Comparison of ENCODE assay signal across 12 cellular contexts in genomic region chr1:212124891-212125582, GRCh38.
DNase-seq lines count a peak whose midpoint lies in the region; TF ChIP-seq lines count a peak whose summit lies in the region.
"Had no signal": no experiment of that assay in that cellular context is flagged by ENCODE, and none has a peak within 500 bp of the region (broad histone marks: within the 10 kb centered on the region; RNA-seq: fewer than 3 reads in every experiment).

No MANE protein-coding gene starts in this region.

- H3K36me3 ChIP-seq in osteoblast (ENCODE audit: insufficient read depth, low read length): no peaks in the 10 kb centered on the region

- H3K79me2 ChIP-seq in osteoblast (ENCODE audit: insufficient read depth, low read length): no peaks in the 10 kb centered on the region

- H3K27ac ChIP-seq in osteoblast (ENCODE audit: low read depth, low read length): no peak overlapping the region

- no peaks in the 10 kb centered on the region for H3K4me1 ChIP-seq in osteoblast (ENCODE audit: insufficient read depth, low read length)

- no peaks in the 10 kb centered on the region for H4K20me1 ChIP-seq in osteoblast (ENCODE audit: insufficient read depth, low read length)

- H2AFZ ChIP-seq in osteoblast (ENCODE audit: low read length): peak overlapping the region; percentile 35
- H2AFZ ChIP-seq: GM23338 had no signal

- H3K4me2 ChIP-seq in osteoblast (ENCODE audit: insufficient read depth, low read length): no peak overlapping the region
- H3K4me2 ChIP-seq: GM23338, SK-N-SH had no signal

- TF ChIP-seq CTCF in osteoblast (IDR thresholded peaks at IDR 0.05; ENCODE audit: extremely low read depth, low read depth, low read length): no peak

- H3K9me3 ChIP-seq in osteoblast (ENCODE audit: low read depth, low read length): no peaks in the 10 kb centered on the region
- H3K9me3 ChIP-seq: SK-N-SH had no signal

- H3K27me3 ChIP-seq in osteoblast (ENCODE audit: insufficient read depth, low read length): no peaks in the 10 kb centered on the region

- DNase-seq in activated gamma-delta T cell treated with Interleukin-2 at 50 U/mL for 16 hours (peak; percentile 16), activated gamma-delta T cell (lab: John Stamatoyannopoulos, UW) (no peak), NOMO-1 (lab: John Stamatoyannopoulos, UW; ENCODE audit: unreplicated experiment in 2 of 2) (peak; percentile 66 to 75), dermis blood vessel endothelial cell (peak; percentile 49), osteoblast (ENCODE audit: insufficient read length, low spot score, missing footprints) (peak; percentile 69), SW480 (ENCODE audit: low spot score) (no peak), NCI-H2171 (lab: John Stamatoyannopoulos, UW) (no peak)
- no peak for DNase-seq in stimulated activated naive CD4-positive, alpha-beta T cell treated with Interleukin-2 at 50 U/mL for 16 hours (lab: John Stamatoyannopoulos, UW)
- DNase-seq: DMS53, NCI-H1436 treated with DMSO at 0.1 percent for 48 hours, SK-N-SH had no signal

- no peak overlapping the region for H3K4me3 ChIP-seq in osteoblast (ENCODE audit: insufficient read depth, low read length)
- H3K4me3 ChIP-seq: GM23338 had no signal

Comparison
In these comparisons a context has a peak if more than half of its experiments do, and no peak if none do; other contexts are left out.
1. DNase-seq: peak in activated gamma-delta T cell treated with Interleukin-2 at 50 U/mL for 16 hours (single experiment), NOMO-1 (2 of 2), dermis blood vessel endothelial cell (single experiment) and osteoblast (single experiment); none in activated gamma-delta T cell (single experiment), stimulated activated naive CD4-positive, alpha-beta T cell treated with Interleukin-2 at 50 U/mL for 16 hours (single experiment), SW480 (single experiment) and NCI-H2171 (single experiment).